In genomic region chr6:75284285-75285155, GRCh38 we compare ENCODE assay signal across 1 cellular context.
A peak's percentile ranks its signal among the peaks of the same experiment; 100 is the strongest.
TF ChIP-seq lines count a peak whose summit lies in the region.

TMEM30A (minus strand) TSS chr6:75284792; CDS start chr6:75284638, 154 bp downstream.

TF ChIP-seq in HEK293, 187 proteins besides CTCF, POLR2A, EP300 and RAD21 (continued from another document):
- TF ChIP-seq, protein P1, sequence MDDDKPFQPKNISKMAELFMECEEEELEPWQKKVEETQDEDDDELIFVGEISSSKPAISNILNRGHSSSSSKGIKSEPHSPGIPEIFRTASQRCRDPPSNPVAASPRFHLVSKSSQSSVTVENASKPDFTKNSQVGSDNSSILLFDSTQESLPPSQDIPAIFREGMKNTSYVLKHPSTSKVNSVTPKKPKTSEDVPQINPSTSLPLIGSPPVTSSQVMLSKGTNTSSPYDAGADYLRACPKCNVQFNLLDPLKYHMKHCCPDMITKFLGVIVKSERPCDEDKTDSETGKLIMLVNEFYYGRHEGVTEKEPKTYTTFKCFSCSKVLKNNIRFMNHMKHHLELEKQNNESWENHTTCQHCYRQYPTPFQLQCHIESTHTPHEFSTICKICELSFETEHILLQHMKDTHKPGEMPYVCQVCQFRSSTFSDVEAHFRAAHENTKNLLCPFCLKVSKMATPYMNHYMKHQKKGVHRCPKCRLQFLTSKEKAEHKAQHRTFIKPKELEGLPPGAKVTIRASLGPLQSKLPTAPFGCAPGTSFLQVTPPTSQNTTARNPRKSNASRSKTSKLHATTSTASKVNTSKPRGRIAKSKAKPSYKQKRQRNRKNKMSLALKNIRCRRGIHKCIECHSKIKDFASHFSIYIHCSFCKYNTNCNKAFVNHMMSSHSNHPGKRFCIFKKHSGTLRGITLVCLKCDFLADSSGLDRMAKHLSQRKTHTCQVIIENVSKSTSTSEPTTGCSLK (tag by site-specific recombination; IDR thresholded peaks at IDR 0.05), result no peak
- TF ChIP-seq ZNF426 (tag by site-specific recombination; IDR thresholded peaks at IDR 0.05), result no peak
- TF ChIP-seq, protein P2, sequence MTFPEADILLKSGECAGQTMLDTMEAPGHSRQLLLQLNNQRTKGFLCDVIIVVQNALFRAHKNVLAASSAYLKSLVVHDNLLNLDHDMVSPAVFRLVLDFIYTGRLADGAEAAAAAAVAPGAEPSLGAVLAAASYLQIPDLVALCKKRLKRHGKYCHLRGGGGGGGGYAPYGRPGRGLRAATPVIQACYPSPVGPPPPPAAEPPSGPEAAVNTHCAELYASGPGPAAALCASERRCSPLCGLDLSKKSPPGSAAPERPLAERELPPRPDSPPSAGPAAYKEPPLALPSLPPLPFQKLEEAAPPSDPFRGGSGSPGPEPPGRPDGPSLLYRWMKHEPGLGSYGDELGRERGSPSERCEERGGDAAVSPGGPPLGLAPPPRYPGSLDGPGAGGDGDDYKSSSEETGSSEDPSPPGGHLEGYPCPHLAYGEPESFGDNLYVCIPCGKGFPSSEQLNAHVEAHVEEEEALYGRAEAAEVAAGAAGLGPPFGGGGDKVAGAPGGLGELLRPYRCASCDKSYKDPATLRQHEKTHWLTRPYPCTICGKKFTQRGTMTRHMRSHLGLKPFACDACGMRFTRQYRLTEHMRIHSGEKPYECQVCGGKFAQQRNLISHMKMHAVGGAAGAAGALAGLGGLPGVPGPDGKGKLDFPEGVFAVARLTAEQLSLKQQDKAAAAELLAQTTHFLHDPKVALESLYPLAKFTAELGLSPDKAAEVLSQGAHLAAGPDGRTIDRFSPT (tag by site-specific recombination; IDR thresholded peaks at IDR 0.05), result peak; percentile 96
- TF ChIP-seq ZBTB20 (tag by site-specific recombination; IDR thresholded peaks at IDR 0.05), result peak; percentile 22; the same call in 1 of the 2 replicates
- TF ChIP-seq KLF9 (tag by site-specific recombination; IDR thresholded peaks at IDR 0.05; ENCODE audit: low read depth), result peak; percentile 92
- no peak for TF ChIP-seq ZNF138 (tag by site-specific recombination; IDR thresholded peaks at IDR 0.05; ENCODE audit: borderline replicate concordance)
- TF ChIP-seq SP2 (tag by site-specific recombination; IDR thresholded peaks at IDR 0.05), result peak; percentile 100
- no peak for TF ChIP-seq ZNF239 (tag by site-specific recombination; IDR thresholded peaks at IDR 0.05)
- no peak for TF ChIP-seq ZNF311 (tag by site-specific recombination; IDR thresholded peaks at IDR 0.05; ENCODE audit: borderline replicate concordance)
- TF ChIP-seq, protein P3, sequence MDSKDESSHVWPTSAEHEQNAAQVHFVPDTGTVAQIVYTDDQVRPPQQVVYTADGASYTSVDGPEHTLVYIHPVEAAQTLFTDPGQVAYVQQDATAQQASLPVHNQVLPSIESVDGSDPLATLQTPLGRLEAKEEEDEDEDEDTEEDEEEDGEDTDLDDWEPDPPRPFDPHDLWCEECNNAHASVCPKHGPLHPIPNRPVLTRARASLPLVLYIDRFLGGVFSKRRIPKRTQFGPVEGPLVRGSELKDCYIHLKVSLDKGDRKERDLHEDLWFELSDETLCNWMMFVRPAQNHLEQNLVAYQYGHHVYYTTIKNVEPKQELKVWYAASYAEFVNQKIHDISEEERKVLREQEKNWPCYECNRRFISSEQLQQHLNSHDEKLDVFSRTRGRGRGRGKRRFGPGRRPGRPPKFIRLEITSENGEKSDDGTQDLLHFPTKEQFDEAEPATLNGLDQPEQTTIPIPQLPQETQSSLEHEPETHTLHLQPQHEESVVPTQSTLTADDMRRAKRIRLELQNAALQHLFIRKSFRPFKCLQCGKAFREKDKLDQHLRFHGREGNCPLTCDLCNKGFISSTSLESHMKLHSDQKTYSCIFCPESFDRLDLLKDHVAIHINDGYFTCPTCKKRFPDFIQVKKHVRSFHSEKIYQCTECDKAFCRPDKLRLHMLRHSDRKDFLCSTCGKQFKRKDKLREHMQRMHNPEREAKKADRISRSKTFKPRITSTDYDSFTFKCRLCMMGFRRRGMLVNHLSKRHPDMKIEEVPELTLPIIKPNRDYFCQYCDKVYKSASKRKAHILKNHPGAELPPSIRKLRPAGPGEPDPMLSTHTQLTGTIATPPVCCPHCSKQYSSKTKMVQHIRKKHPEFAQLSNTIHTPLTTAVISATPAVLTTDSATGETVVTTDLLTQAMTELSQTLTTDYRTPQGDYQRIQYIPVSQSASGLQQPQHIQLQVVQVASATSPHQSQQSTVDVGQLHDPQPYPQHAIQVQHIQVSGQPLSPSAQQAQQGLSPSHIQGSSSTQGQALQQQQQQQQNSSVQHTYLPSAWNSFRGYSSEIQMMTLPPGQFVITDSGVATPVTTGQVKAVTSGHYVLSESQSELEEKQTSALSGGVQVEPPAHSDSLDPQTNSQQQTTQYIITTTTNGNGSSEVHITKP (tag by site-specific recombination; IDR thresholded peaks at IDR 0.05), result peak; percentile 73; the same call in 1 of the 2 replicates
- TF ChIP-seq ZNF660 (tag by site-specific recombination; IDR thresholded peaks at IDR 0.05), result 0 out of 2 replicates have a peak, but pooled peaks have one; percentile 68
- no peak; the same call in 1 of the 2 replicates for TF ChIP-seq ZNF558 (tag by site-specific recombination; IDR thresholded peaks at IDR 0.05)
- TF ChIP-seq SCRT2 (tag by site-specific recombination; IDR thresholded peaks at IDR 0.05), result no peak
- no peak for TF ChIP-seq ZNF585B (tag by site-specific recombination; IDR thresholded peaks at IDR 0.05)
- TF ChIP-seq ZNF645 (tag by site-specific recombination; IDR thresholded peaks at IDR 0.05), result no peak
- TF ChIP-seq PRDM1 (tag by site-specific recombination; IDR thresholded peaks at IDR 0.05), result peak; percentile 99
- TF ChIP-seq ZIC2 (tag by site-specific recombination; IDR thresholded peaks at IDR 0.05), result peak; percentile 53
- TF ChIP-seq ZNF248 (tag by site-specific recombination; IDR thresholded peaks at IDR 0.05), result no peak
- TF ChIP-seq ZNF133 (tag by site-specific recombination; IDR thresholded peaks at IDR 0.05), result no peak
- peak; percentile 85 for TF ChIP-seq ZFP69B (tag by site-specific recombination; IDR thresholded peaks at IDR 0.05)
- peak; percentile 72 for TF ChIP-seq SP7 (tag by site-specific recombination; IDR thresholded peaks at IDR 0.05)
- no peak for TF ChIP-seq ZNF148 (tag by site-specific recombination; IDR thresholded peaks at IDR 0.05; ENCODE audit: borderline replicate concordance)
- TF ChIP-seq, protein P4, sequence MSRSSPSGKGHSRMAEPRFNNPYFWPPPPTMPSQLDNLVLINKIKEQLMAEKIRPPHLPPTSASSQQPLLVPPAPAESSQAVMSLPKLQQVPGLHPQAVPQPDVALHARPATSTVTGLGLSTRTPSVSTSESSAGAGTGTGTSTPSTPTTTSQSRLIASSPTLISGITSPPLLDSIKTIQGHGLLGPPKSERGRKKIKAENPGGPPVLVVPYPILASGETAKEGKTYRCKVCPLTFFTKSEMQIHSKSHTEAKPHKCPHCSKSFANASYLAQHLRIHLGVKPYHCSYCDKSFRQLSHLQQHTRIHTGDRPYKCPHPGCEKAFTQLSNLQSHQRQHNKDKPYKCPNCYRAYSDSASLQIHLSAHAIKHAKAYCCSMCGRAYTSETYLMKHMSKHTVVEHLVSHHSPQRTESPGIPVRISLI (tag by site-specific recombination; IDR thresholded peaks at IDR 0.05), result no peak
- no peak for TF ChIP-seq ZNF658 (tag by site-specific recombination; IDR thresholded peaks at IDR 0.05)
- TF ChIP-seq, protein P5, sequence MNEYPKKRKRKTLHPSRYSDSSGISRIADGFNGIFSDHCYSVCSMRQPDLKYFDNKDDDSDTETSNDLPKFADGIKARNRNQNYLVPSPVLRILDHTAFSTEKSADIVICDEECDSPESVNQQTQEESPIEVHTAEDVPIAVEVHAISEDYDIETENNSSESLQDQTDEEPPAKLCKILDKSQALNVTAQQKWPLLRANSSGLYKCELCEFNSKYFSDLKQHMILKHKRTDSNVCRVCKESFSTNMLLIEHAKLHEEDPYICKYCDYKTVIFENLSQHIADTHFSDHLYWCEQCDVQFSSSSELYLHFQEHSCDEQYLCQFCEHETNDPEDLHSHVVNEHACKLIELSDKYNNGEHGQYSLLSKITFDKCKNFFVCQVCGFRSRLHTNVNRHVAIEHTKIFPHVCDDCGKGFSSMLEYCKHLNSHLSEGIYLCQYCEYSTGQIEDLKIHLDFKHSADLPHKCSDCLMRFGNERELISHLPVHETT (tag by site-specific recombination; IDR thresholded peaks at IDR 0.05), result no peak; the same call in none of the 2 replicates
- no peak for TF ChIP-seq ZNF670 (tag by site-specific recombination; IDR thresholded peaks at IDR 0.05; ENCODE audit: low read depth)
- TF ChIP-seq, protein P6, sequence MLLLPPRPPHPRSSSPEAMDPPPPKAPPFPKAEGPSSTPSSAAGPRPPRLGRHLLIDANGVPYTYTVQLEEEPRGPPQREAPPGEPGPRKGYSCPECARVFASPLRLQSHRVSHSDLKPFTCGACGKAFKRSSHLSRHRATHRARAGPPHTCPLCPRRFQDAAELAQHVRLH (tag by site-specific recombination; IDR thresholded peaks at IDR 0.05), result no peak
- no peak for TF ChIP-seq GFI1B (tag by site-specific recombination; IDR thresholded peaks at IDR 0.05)
- TF ChIP-seq ZNF221 (tag by site-specific recombination; IDR thresholded peaks at IDR 0.05; ENCODE audit: borderline replicate concordance), result no peak
